ENCODE assay signal across 19 cellular contexts in genomic region chr7:149171894-149172533, GRCh38. TPM values are rescaled to one million over a fixed set of nuclear protein-coding genes. Genes with fewer than 3 reads are reported as not detected.
A peak's percentile ranks its signal among the peaks of the same experiment; 100 is the strongest.
DNase-seq lines count a peak whose midpoint lies in the region; ATAC-seq and TF ChIP-seq lines count a peak whose summit lies in the region.
"Had no signal": no experiment of that assay in that cellular context is flagged by ENCODE, and none has a peak within 500 bp of the region (broad histone marks: within the 10 kb centered on the region; RNA-seq: fewer than 3 reads in every experiment).

No MANE protein-coding gene starts in this region.

- DNase-seq in DMS53 (lab: John Stamatoyannopoulos, UW) = peak; percentile 64
- DNase-seq in HPDE6-E6E7 (ENCODE audit: extremely low spot score) = peak; percentile 77
- DNase-seq in amniotic epithelial cell (ENCODE audit: low read depth) = peak; percentile 51
- DNase-seq in kidney epithelial cell (ENCODE audit: low read depth) = peak; percentile 44
- DNase-seq in D341Med (ENCODE audit: low spot score) = no peak
- DNase-seq: activated CD4-positive, CD25-positive, alpha-beta regulatory T cell treated with anti-CD3 and anti-CD28 coated beads, Interleukin-2, amount 50 U/mL, for 72 hours; activated naive CD4-positive, alpha-beta T cell treated with anti-CD3 and anti-CD28 coated beads, Interleukin-2, amount 50 U/mL, for 16 hours; brain microvascular endothelial cell; Calu3; hippocampal formation; NCI-H1092; NCI-H69; ovary; T-cell; testis had no signal

- H3K36me3 ChIP-seq in kidney epithelial cell (ENCODE audit: control insufficient read depth, insufficient read depth, low read length) = no peaks in the 10 kb centered on the region
- H3K36me3 ChIP-seq: ovary had no signal

- ATAC-seq in HG02759 (IDR thresholded peaks at IDR 0.05; ENCODE audit: unreplicated experiment) (no peak), GM21825 (IDR thresholded peaks at IDR 0.05; ENCODE audit: unreplicated experiment) (no peak), GM21737 (IDR thresholded peaks at IDR 0.05; ENCODE audit: unreplicated experiment) (no peak)
- ATAC-seq: left lobe of liver, T-cell had no signal

- TF ChIP-seq CTCF in kidney epithelial cell (IDR thresholded peaks at IDR 0.05; ENCODE audit: insufficient read depth, low read length, poor library complexity, severe bottlenecking) = no peak

- H3K27me3 ChIP-seq in kidney epithelial cell (ENCODE audit: control insufficient read depth, insufficient read depth, low read length) = no peaks in the 10 kb centered on the region
- H3K27me3 ChIP-seq: brain microvascular endothelial cell, ovary, testis had no signal

- H3K4me3 ChIP-seq in kidney epithelial cell (ENCODE audit: low read depth, low read length) = no peak overlapping the region
- H3K4me3 ChIP-seq: ovary, testis had no signal

RNA-seq across cellular contexts. Expression of gene ZNF282, which starts 23.3 kb away (rescaled TPM):
- 32.0 and 32.3 TPM in 2 replicates for total RNA-seq in kidney epithelial cell

RNA-seq across cellular contexts. Expression of gene ZNF398, which starts 24.8 kb away (rescaled TPM):
- total RNA-seq in kidney epithelial cell = 14.2 and 16.0 TPM in 2 replicates

RNA-seq across cellular contexts. Expression of gene ZNF425, which starts 45.9 kb away (rescaled TPM):
- total RNA-seq in kidney epithelial cell = 3.9 and 5.0 TPM in 2 replicates
